Comparison of ENCODE assay signal across 10 cellular contexts in genomic region chr2:41966920-41967319, GRCh38.
DNase-seq lines count a peak whose midpoint lies in the region; ATAC-seq, FAIRE-seq and TF ChIP-seq lines count a peak whose summit lies in the region.
"Had no signal": no experiment of that assay in that cellular context is flagged by ENCODE, and none has a peak within 500 bp of the region (broad histone marks: within the 10 kb centered on the region; RNA-seq: fewer than 3 reads in every experiment).

No MANE protein-coding gene starts in this region.

- H3K9me3 ChIP-seq in body of pancreas (no peaks in the 10 kb centered on the region), lower lobe of right lung (no peaks in the 10 kb centered on the region), stomach smooth muscle (ENCODE audit: control insufficient read depth in 2 of 2, low read length in 2 of 2) (no peaks in the 10 kb centered on the region)
- H3K9me3 ChIP-seq in effector memory CD4-positive, alpha-beta T cell (ENCODE audit: control insufficient read depth, low read length): no peaks in the 10 kb centered on the region

- H3K27me3 ChIP-seq in body of pancreas: no peaks in the 10 kb centered on the region
- no peaks in the 10 kb centered on the region for H3K27me3 ChIP-seq in lower lobe of right lung (ENCODE audit: low read depth)
- no peaks in the 10 kb centered on the region for H3K27me3 ChIP-seq in stomach smooth muscle (ENCODE audit: control insufficient read depth in 1 of 2, insufficient read depth in 2 of 2, low read length in 2 of 2)
- no peaks in the 10 kb centered on the region for H3K27me3 ChIP-seq in effector memory CD4-positive, alpha-beta T cell (replicated peaks; ENCODE audit: control insufficient read depth, insufficient read depth, low read length, poor library complexity, severe bottlenecking)

- H3K9ac ChIP-seq in stomach smooth muscle (ENCODE audit: low read length in 2 of 2): no peak overlapping the region

- 83 to 84% methylated on average over 6 to 8 of the region's 8 CpGs for WGBS in body of pancreas, 2 donors

- H3K36me3 ChIP-seq in body of pancreas (replicated peaks in 1 of 2; ENCODE audit: insufficient read depth in 1 of 2, low read depth in 2 of 2) (no peaks in the 10 kb centered on the region), lower lobe of right lung (no peaks in the 10 kb centered on the region), stomach smooth muscle (ENCODE audit: control insufficient read depth in 2 of 2, insufficient read depth in 2 of 2, low read length in 2 of 2) (no peaks in the 10 kb centered on the region)
- H3K36me3 ChIP-seq in effector memory CD4-positive, alpha-beta T cell (ENCODE audit: control insufficient read depth, insufficient read depth, low read length): no peaks in the 10 kb centered on the region

- H3K4me1 ChIP-seq in body of pancreas (peaks cover 46% of the 10 kb centered on the region), lower lobe of right lung (peaks cover 35% of the 10 kb centered on the region), stomach smooth muscle (ENCODE audit: control insufficient read depth, insufficient read depth, low read length) (peaks cover 52% of the 10 kb centered on the region)
- H3K4me1 ChIP-seq in effector memory CD4-positive, alpha-beta T cell (ENCODE audit: control insufficient read depth, insufficient read depth, low read length, poor library complexity, severe bottlenecking): no peaks in the 10 kb centered on the region

- no peak for TF ChIP-seq POLR2A in body of pancreas (IDR thresholded peaks at IDR 0.05)

- H3K27ac ChIP-seq in body of pancreas (peak overlapping the region; percentile 33 to 79 (median 76)), lower lobe of right lung (peak overlapping the region; percentile 58), stomach smooth muscle (ENCODE audit: low read length) (peak overlapping the region; percentile 76)
- H3K27ac ChIP-seq in effector memory CD4-positive, alpha-beta T cell (ENCODE audit: insufficient read depth, low read length, poor library complexity, severe bottlenecking): no peak overlapping the region

- TF ChIP-seq CTCF in body of pancreas (IDR thresholded peaks at IDR 0.05): no peak
- TF ChIP-seq CTCF in lower lobe of right lung (IDR thresholded peaks at IDR 0.05): no peak

- ATAC-seq in body of pancreas: peak; percentile 14
- peak; percentile 56 to 65 for ATAC-seq in lower lobe of right lung
- no peak for ATAC-seq in HG03095 (IDR thresholded peaks at IDR 0.05; ENCODE audit: unreplicated experiment)

- intact Hi-C loops in body of pancreas (cut with DNase I) (no loop called here), lower lobe of right lung (cut with DNase I) (no loop called here)

- DNase-seq in HK-2 (ENCODE audit: unreplicated experiment) (peak; percentile 14), body of pancreas (peak in 3 of 4 donors; percentile 25 to 41 (median 28)), lower lobe of right lung (peak; percentile 62), GM19239 (ENCODE audit: insufficient read length, low spot score) (no peak), DMS 273 treated with DMSO at 0.1 percent for 48 hours (lab: John Stamatoyannopoulos, UW) (no peak)
- DNase-seq in effector memory CD4-positive, alpha-beta T cell: no peak
- DNase-seq: activated T-cell treated with anti-CD3 and anti-CD28 coated beads for 4 hours, DMS79 treated with DMSO at 0.1 percent for 48 hours had no signal

- no peak for FAIRE-seq in GM19239 (lab: Jason Lieb, UNC)

- H3K4me3 ChIP-seq in body of pancreas: no peak overlapping the region
- no peak overlapping the region for H3K4me3 ChIP-seq in lower lobe of right lung
- H3K4me3 ChIP-seq in stomach smooth muscle (ENCODE audit: low read length in 2 of 2): peak overlapping the region in 1 of 2 donors; percentile 22
- H3K4me3 ChIP-seq in effector memory CD4-positive, alpha-beta T cell (ENCODE audit: insufficient read depth, low read depth, low read length, poor library complexity, severe bottlenecking): no peak overlapping the region

Comparison
In these comparisons a context has a peak if more than half of its experiments do, and no peak if none do; other contexts are left out.
1. DNase-seq: peak in HK-2 (single experiment), body of pancreas (3 of 4) and lower lobe of right lung (single experiment); none in effector memory CD4-positive, alpha-beta T cell (0 of 3), GM19239 (single experiment) and DMS 273 treated with DMSO at 0.1 percent for 48 hours (single experiment).